In the genomic region with DNA sequence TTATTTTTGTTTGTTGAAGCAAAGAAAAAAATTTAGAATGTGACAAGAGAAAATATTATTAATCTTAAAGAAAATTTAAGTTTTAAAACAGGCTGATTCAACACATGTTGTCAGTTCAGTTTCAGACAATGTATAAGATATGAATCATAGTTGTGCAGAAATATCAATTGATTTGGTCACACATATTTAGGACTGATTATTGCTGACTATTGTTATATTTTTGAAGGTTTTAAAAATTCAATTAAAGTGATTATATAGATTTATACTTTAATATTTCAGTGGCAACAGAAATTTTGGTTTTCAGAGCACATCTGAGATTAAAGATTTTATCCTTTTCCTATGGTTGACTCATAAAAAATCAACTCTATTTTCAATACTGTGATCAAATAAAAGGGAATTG, we compare ENCODE assay signal across 32 cellular contexts.
"Had no signal": no experiment of that assay in that cellular context is flagged by ENCODE, and none has a peak within 500 bp of the region (broad histone marks: within the 10 kb centered on the region; RNA-seq: fewer than 3 reads in every experiment).

No MANE protein-coding gene starts in this region.

- H2AFZ ChIP-seq: parathyroid adenoma had no signal

- H3K4me1 Mint-ChIP-seq: naive thymus-derived CD8-positive, alpha-beta T cell; nephron progenitor cell; neural crest cell; stimulated activated memory B cell treated with anti-CD40 and anti-IgM and Interleukin-4, amounts not matched to agents 10 μg/mL and 1 μg/mL and 100 μg/mL, for 72 hours; stimulated activated naive CD8-positive, alpha-beta T cell treated with anti-CD3 and anti-CD28 coated beads, Interleukin-15, amount 100 ng/mL, for 72 hours had no signal

- H3K4me1 ChIP-seq: parathyroid adenoma, psoas muscle, spleen, suprapubic skin, testis, tibial artery, transverse colon, upper lobe of right lung, uterus had no signal

- H3K27me3 Mint-ChIP-seq: natural killer cell treated with Interleukin-12 subunit alpha and Interleukin-12 subunit beta and Interleukin-15 and Interleukin-18, amount 100 ng/mL, for 72 hours; progenitor cell of endocrine pancreas; stimulated activated memory B cell treated with anti-CD40 and anti-IgM and Interleukin-4, amounts not matched to agents 10 μg/mL and 1 μg/mL and 100 μg/mL, for 72 hours; type B pancreatic cell had no signal

- H3K4me2 ChIP-seq: smooth muscle cell had no signal

- H3K27me3 ChIP-seq: neutrophil, spleen, suprapubic skin, testis, tibial artery, transverse colon, upper lobe of right lung, uterus had no signal

- H3K36me3 ChIP-seq: neutrophil, spleen, suprapubic skin, transverse colon, upper lobe of right lung, uterus had no signal

- H3K27ac ChIP-seq: neutrophil, parathyroid adenoma, psoas muscle, skin epidermis, spleen, suprapubic skin, testis, tibial artery, transverse colon, upper lobe of right lung, uterus had no signal

- ATAC-seq: naive thymus-derived CD8-positive, alpha-beta T cell; natural killer cell treated with Interleukin-12 subunit alpha and Interleukin-12 subunit beta and Interleukin-15 and Interleukin-18, amount 100 ng/mL, for 72 hours; psoas muscle; right cardiac atrium; sciatic nerve; stimulated activated memory B cell treated with anti-CD40 and anti-IgM and Interleukin-4, amounts not matched to agents 10 μg/mL and 1 μg/mL and 100 μg/mL, for 72 hours; stimulated activated naive CD8-positive, alpha-beta T cell treated with anti-CD3 and anti-CD28 coated beads, Interleukin-15, amount 100 ng/mL, for 72 hours; stimulated activated naive CD8-positive, alpha-beta T cell treated with anti-CD3 and anti-CD28 coated beads, Interleukin-15, Interleukin-2, amounts not matched to agents 100 U/mL and 50 U/mL, for 24 hours; upper lobe of right lung had no signal

- H3K27ac Mint-ChIP-seq: naive thymus-derived CD8-positive, alpha-beta T cell; natural killer cell treated with Interleukin-12 subunit alpha and Interleukin-12 subunit beta and Interleukin-15 and Interleukin-18, amount 100 ng/mL, for 72 hours; nephron progenitor cell; progenitor cell of endocrine pancreas; stimulated activated memory B cell treated with anti-CD40 and anti-IgM and Interleukin-4, amounts not matched to agents 10 μg/mL and 1 μg/mL and 100 μg/mL, for 72 hours; stimulated activated naive CD8-positive, alpha-beta T cell treated with anti-CD3 and anti-CD28 coated beads, Interleukin-15, amount 100 ng/mL, for 72 hours; type B pancreatic cell had no signal

- H3K4me3 ChIP-seq: psoas muscle, skin epidermis, smooth muscle cell, spleen, suprapubic skin, testis, tibial artery, transverse colon, upper lobe of right lung, uterus had no signal

- H3K36me3 Mint-ChIP-seq: naive thymus-derived CD8-positive, alpha-beta T cell; natural killer cell treated with Interleukin-12 subunit alpha and Interleukin-12 subunit beta and Interleukin-15 and Interleukin-18, amount 100 ng/mL, for 72 hours; stimulated activated memory B cell treated with anti-CD40 and anti-IgM and Interleukin-4, amounts not matched to agents 10 μg/mL and 1 μg/mL and 100 μg/mL, for 72 hours had no signal

- DNase-seq: naive thymus-derived CD8-positive, alpha-beta T cell; nephron progenitor cell; nucleus accumbens; posterior cingulate gyrus; psoas muscle; right cardiac atrium; spleen; stimulated activated CD4-positive, alpha-beta T cell treated with anti-CD3 and anti-CD28 coated beads, Interleukin-12 subunit alpha, Interleukin-12 subunit beta, amount 100 ng/mL, for 4 hours; stimulated activated CD4-positive, alpha-beta T cell treated with anti-CD3 and anti-CD28 coated beads, Interleukin-1b, Interleukin-23, amount 100 ng/mL, for 48 hours; stimulated activated CD4-positive, alpha-beta T cell treated with anti-CD3 and anti-CD28 coated beads, Interleukin-4, amount 100 ng/mL, for 1 hour; stimulated activated CD4-positive, alpha-beta T cell treated with anti-CD3 and anti-CD28 coated beads, Interleukin-4, amount 100 ng/mL, for 4 hours; stimulated activated CD8-positive, alpha-beta memory T cell treated with anti-CD3 and anti-CD28 coated beads, Interleukin-4, amount 100 ng/mL, for 48 hours; stimulated activated naive CD4-positive, alpha-beta T cell; stimulated activated naive CD8-positive, alpha-beta T cell treated with anti-CD3 and anti-CD28 coated beads, Interleukin-15, amount 100 ng/mL, for 72 hours; stimulated activated naive CD8-positive, alpha-beta T cell treated with anti-CD3 and anti-CD28 coated beads, Interleukin-15, Interleukin-2, amounts not matched to agents 100 U/mL and 50 U/mL, for 24 hours; substantia nigra; testis; tibial artery; transverse colon; upper lobe of right lung; uterus had no signal

- H3K9ac ChIP-seq: parathyroid adenoma had no signal

- H3K9me3 Mint-ChIP-seq: natural killer cell treated with Interleukin-12 subunit alpha and Interleukin-12 subunit beta and Interleukin-15 and Interleukin-18, amount 100 ng/mL, for 72 hours; stimulated activated memory B cell treated with anti-CD40 and anti-IgM and Interleukin-4, amounts not matched to agents 10 μg/mL and 1 μg/mL and 100 μg/mL, for 72 hours; stimulated activated naive CD8-positive, alpha-beta T cell treated with anti-CD3 and anti-CD28 coated beads, Interleukin-15, amount 100 ng/mL, for 72 hours had no signal

- H3K9me3 ChIP-seq: neutrophil, psoas muscle, suprapubic skin, testis, tibial artery, upper lobe of right lung, uterus had no signal

- H3K4me3 Mint-ChIP-seq: naive thymus-derived CD8-positive, alpha-beta T cell; natural killer cell treated with Interleukin-12 subunit alpha and Interleukin-12 subunit beta and Interleukin-15 and Interleukin-18, amount 100 ng/mL, for 72 hours; nephron progenitor cell; neural crest cell; stimulated activated memory B cell treated with anti-CD40 and anti-IgM and Interleukin-4, amounts not matched to agents 10 μg/mL and 1 μg/mL and 100 μg/mL, for 72 hours; stimulated activated naive CD8-positive, alpha-beta T cell treated with anti-CD3 and anti-CD28 coated beads, Interleukin-15, amount 100 ng/mL, for 72 hours; type B pancreatic cell had no signal
